ENCODE assay signal across 14 cellular contexts in genomic region chr14:96067985-96068930, GRCh38.
"Had no signal": no experiment of that assay in that cellular context is flagged by ENCODE, and none has a peak within 500 bp of the region (broad histone marks: within the 10 kb centered on the region; RNA-seq: fewer than 3 reads in every experiment).

No MANE protein-coding gene starts in this region.

- H3K27me3 Mint-ChIP-seq: brain, type B pancreatic cell had no signal

- H3K4me3 Mint-ChIP-seq: activated T-helper 17 cell treated with anti-CD3 and anti-CD28 coated beads, Interleukin-2, amount 50 U/mL, for 72 hours; brain; nephron progenitor cell; type B pancreatic cell had no signal

- ATAC-seq: activated T-helper 17 cell treated with anti-CD3 and anti-CD28 coated beads, Interleukin-2, amount 50 U/mL, for 72 hours; left colon had no signal

- H3K9me3 Mint-ChIP-seq: activated T-helper 17 cell treated with anti-CD3 and anti-CD28 coated beads, Interleukin-2, amount 50 U/mL, for 72 hours; type B pancreatic cell had no signal

- H3K27ac Mint-ChIP-seq: activated T-helper 17 cell treated with anti-CD3 and anti-CD28 coated beads, Interleukin-2, amount 50 U/mL, for 72 hours; nephron progenitor cell; type B pancreatic cell had no signal

- H3K4me3 ChIP-seq: esophagus muscularis mucosa, lung had no signal

- H3K4me1 Mint-ChIP-seq: nephron progenitor cell had no signal

- H3K36me3 ChIP-seq: esophagus muscularis mucosa had no signal

- H3K27me3 ChIP-seq: esophagus muscularis mucosa had no signal

- H3K9me3 ChIP-seq: esophagus muscularis mucosa had no signal

- DNase-seq: activated CD4-positive, alpha-beta T cell treated with anti-CD3 and anti-CD28 coated beads, Interleukin-2, amount 50 U/mL, for 48 hours; activated naive CD4-positive, alpha-beta T cell; activated T-cell treated with anti-CD3 and anti-CD28 coated beads for 4 hours; central memory CD4-positive, alpha-beta T cell; cortex of kidney; nephron progenitor cell; stimulated activated CD4-positive, alpha-beta T cell treated with anti-CD3 and anti-CD28 coated beads, Interleukin-2, amount 100 ng/mL, for 24 hours; stimulated activated naive CD4-positive, alpha-beta T cell treated with Interleukin-2 at 50 U/mL for 16 hours had no signal

- H3K27ac ChIP-seq: esophagus muscularis mucosa had no signal
